In genomic region chr9:136088939-136089696, GRCh38 we compare ENCODE assay signal across 1 cellular context.
TF ChIP-seq lines count a peak whose summit lies in the region.

No MANE protein-coding gene starts in this region.

TF ChIP-seq in HEK293, 187 proteins besides CTCF, POLR2A, EP300 and RAD21 (continued from another document):
- TF ChIP-seq, protein P1, sequence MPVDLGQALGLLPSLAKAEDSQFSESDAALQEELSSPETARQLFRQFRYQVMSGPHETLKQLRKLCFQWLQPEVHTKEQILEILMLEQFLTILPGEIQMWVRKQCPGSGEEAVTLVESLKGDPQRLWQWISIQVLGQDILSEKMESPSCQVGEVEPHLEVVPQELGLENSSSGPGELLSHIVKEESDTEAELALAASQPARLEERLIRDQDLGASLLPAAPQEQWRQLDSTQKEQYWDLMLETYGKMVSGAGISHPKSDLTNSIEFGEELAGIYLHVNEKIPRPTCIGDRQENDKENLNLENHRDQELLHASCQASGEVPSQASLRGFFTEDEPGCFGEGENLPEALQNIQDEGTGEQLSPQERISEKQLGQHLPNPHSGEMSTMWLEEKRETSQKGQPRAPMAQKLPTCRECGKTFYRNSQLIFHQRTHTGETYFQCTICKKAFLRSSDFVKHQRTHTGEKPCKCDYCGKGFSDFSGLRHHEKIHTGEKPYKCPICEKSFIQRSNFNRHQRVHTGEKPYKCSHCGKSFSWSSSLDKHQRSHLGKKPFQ (tag by site-specific recombination; IDR thresholded peaks at IDR 0.05) = no peak
- TF ChIP-seq PATZ1 (tag by site-specific recombination; IDR thresholded peaks at IDR 0.05) (peak; percentile 72), GLIS2 (tag by site-specific recombination; IDR thresholded peaks at IDR 0.05) (peak; percentile 38; the same call in 1 of the 2 replicates), ZNF449 (tag by site-specific recombination; IDR thresholded peaks at IDR 0.05) (0 out of 2 replicates have a peak, but pooled peaks have one; percentile 30)
